ENCODE assay signal across 7 cellular contexts in genomic region chr15:20372416-20372815, GRCh38.
DNase-seq lines count a peak whose midpoint lies in the region; ATAC-seq and TF ChIP-seq lines count a peak whose summit lies in the region.
"Not testable (repeated sequence)": the region's sequence is repeated elsewhere in the genome, so short reads cannot be mapped to it uniquely, and the experiment has no call there.

No MANE protein-coding gene starts in this region.

- BruUV-seq in Panc1 (replicated peaks; lab: Mats Ljungman, UMichigan) = not testable (repeated sequence)

- not testable (repeated sequence) for H3K27ac Mint-ChIP-seq in activated CD4-positive, alpha-beta T cell treated with anti-CD3 and anti-CD28 coated beads for 36 hours; endodermal cell; stimulated activated effector memory CD8-positive, alpha-beta T cell treated with anti-CD3 and anti-CD28 coated beads, Interleukin-12 subunit alpha, Interleukin-12 subunit beta, amount 100 ng/mL, for 72 hours

- not testable (repeated sequence) for H3K4me3 ChIP-seq in Panc1 (ENCODE audit: low read depth in 2 of 2, low read length in 2 of 2); upper lobe of right lung
- H3K4me3 ChIP-seq in endodermal cell (ENCODE audit: low read length) = peak overlapping the region; percentile 20

- H3K27ac ChIP-seq in Panc1 (ENCODE audit: low read length); endodermal cell (ENCODE audit: low read depth, low read length); upper lobe of right lung: not testable (repeated sequence)

- not testable (repeated sequence) for H3K36me3 Mint-ChIP-seq in activated CD4-positive, alpha-beta T cell treated with anti-CD3 and anti-CD28 coated beads for 36 hours (ENCODE audit: low read depth); endodermal cell (ENCODE audit: low read depth); stimulated activated effector memory CD8-positive, alpha-beta T cell treated with anti-CD3 and anti-CD28 coated beads, Interleukin-12 subunit alpha, Interleukin-12 subunit beta, amount 100 ng/mL, for 72 hours

- ATAC-seq in Panc1 (peak; percentile 48; the same call in 1 of the 2 replicates), left ventricle myocardium superior (peak; percentile 26), upper lobe of right lung (peak; percentile 45)
- ATAC-seq in activated CD4-positive, alpha-beta T cell treated with anti-CD3 and anti-CD28 coated beads for 36 hours = peak; percentile 55
- ATAC-seq in stimulated activated effector memory CD8-positive, alpha-beta T cell treated with anti-CD3 and anti-CD28 coated beads, Interleukin-12 subunit alpha, Interleukin-12 subunit beta, amount 100 ng/mL, for 72 hours = peak; percentile 45

- H3K36me3 ChIP-seq in Panc1 (ENCODE audit: control insufficient read depth, insufficient read depth, low read length); endodermal cell (ENCODE audit: control insufficient read depth, insufficient read depth, low read length); upper lobe of right lung: not testable (repeated sequence)

- not testable (repeated sequence) for H3K4me3 Mint-ChIP-seq in activated CD4-positive, alpha-beta T cell treated with anti-CD3 and anti-CD28 coated beads for 36 hours; endodermal cell; stimulated activated effector memory CD8-positive, alpha-beta T cell treated with anti-CD3 and anti-CD28 coated beads, Interleukin-12 subunit alpha, Interleukin-12 subunit beta, amount 100 ng/mL, for 72 hours

- not testable (repeated sequence) for H3K4me1 ChIP-seq in Panc1 (ENCODE audit: control insufficient read depth, insufficient read depth, low read length); endodermal cell (ENCODE audit: control insufficient read depth, insufficient read depth, low read length); upper lobe of right lung

- not testable (repeated sequence) for H3K27me3 ChIP-seq in Panc1 (ENCODE audit: control insufficient read depth, insufficient read depth, low read length); endodermal cell (ENCODE audit: control insufficient read depth, insufficient read depth, low read length, poor library complexity, severe bottlenecking); upper lobe of right lung

- TF ChIP-seq CTCF in Panc1 (IDR thresholded peaks at IDR 0.05) = peak; percentile 8; the same call in 1 of the 2 replicates
- TF ChIP-seq CTCF in endodermal cell (conservative IDR thresholded peaks at IDR 0.05); upper lobe of right lung (IDR thresholded peaks at IDR 0.05): not testable (repeated sequence)

- POLR2A ChIA-PET in Panc1 (lab: Charles Lee); activated CD4-positive, alpha-beta T cell treated with anti-CD3 and anti-CD28 coated beads for 36 hours (lab: Charles Lee): not testable (repeated sequence)

- not testable (repeated sequence) for H3K9me3 Mint-ChIP-seq in activated CD4-positive, alpha-beta T cell treated with anti-CD3 and anti-CD28 coated beads for 36 hours (ENCODE audit: low read depth); endodermal cell; stimulated activated effector memory CD8-positive, alpha-beta T cell treated with anti-CD3 and anti-CD28 coated beads, Interleukin-12 subunit alpha, Interleukin-12 subunit beta, amount 100 ng/mL, for 72 hours

- CTCF ChIA-PET in Panc1 (lab: Charles Lee) = not testable (repeated sequence)
- CTCF ChIA-PET in activated CD4-positive, alpha-beta T cell treated with anti-CD3 and anti-CD28 coated beads for 36 hours (lab: Charles Lee) = interaction anchor here (1.0 to 1.2 kb wide), 4 partner anchors 14 to 1865 kb away, joined by 3 to 5 read pairs (median 3); no protein-coding TSS in a partner anchor

- H3K4me1 Mint-ChIP-seq in activated CD4-positive, alpha-beta T cell treated with anti-CD3 and anti-CD28 coated beads for 36 hours; endodermal cell; stimulated activated effector memory CD8-positive, alpha-beta T cell treated with anti-CD3 and anti-CD28 coated beads, Interleukin-12 subunit alpha, Interleukin-12 subunit beta, amount 100 ng/mL, for 72 hours: not testable (repeated sequence)

- intact Hi-C loops in Panc1 (cut with micrococcal nuclease; ENCODE audit: unreplicated experiment); activated CD4-positive, alpha-beta T cell treated with anti-CD3 and anti-CD28 coated beads for 36 hours (cut with DNase I, micrococcal nuclease); left ventricle myocardium superior (cut with micrococcal nuclease); upper lobe of right lung (cut with DNase I): not testable (repeated sequence)

- not testable (repeated sequence) for H3K27me3 Mint-ChIP-seq in activated CD4-positive, alpha-beta T cell treated with anti-CD3 and anti-CD28 coated beads for 36 hours; endodermal cell (ENCODE audit: insufficient read depth)

- peak; percentile 11 for DNase-seq in HS-5 (ENCODE audit: low read depth)
- not testable (repeated sequence) for DNase-seq in Panc1 (ENCODE audit: low read depth, low spot score); activated CD4-positive, alpha-beta T cell treated with anti-CD3 and anti-CD28 coated beads for 36 hours; endodermal cell; left ventricle myocardium superior; stimulated activated effector memory CD8-positive, alpha-beta T cell treated with anti-CD3 and anti-CD28 coated beads, Interleukin-12 subunit alpha, Interleukin-12 subunit beta, amount 100 ng/mL, for 72 hours (ENCODE audit: low spot score in 2 of 2); upper lobe of right lung

- H3K9ac ChIP-seq in endodermal cell (ENCODE audit: extremely low read depth, low read length, poor library complexity, severe bottlenecking) = not testable (repeated sequence)

- not testable (repeated sequence) for H3K9me3 ChIP-seq in Panc1 (ENCODE audit: control insufficient read depth, insufficient read depth, low read depth, low read length); upper lobe of right lung
- peaks cover 88% of the 10 kb centered on the region for H3K9me3 ChIP-seq in endodermal cell (ENCODE audit: control insufficient read depth, low read length)

- in situ Hi-C loops in Panc1 (cut with HindIII; ENCODE audit: low pct_unique_long_range_greater_than_20kb, low sequenced_read_pairs) = not testable (repeated sequence)
